8 cellular contexts compared by ENCODE assay signal in the genomic region with DNA sequence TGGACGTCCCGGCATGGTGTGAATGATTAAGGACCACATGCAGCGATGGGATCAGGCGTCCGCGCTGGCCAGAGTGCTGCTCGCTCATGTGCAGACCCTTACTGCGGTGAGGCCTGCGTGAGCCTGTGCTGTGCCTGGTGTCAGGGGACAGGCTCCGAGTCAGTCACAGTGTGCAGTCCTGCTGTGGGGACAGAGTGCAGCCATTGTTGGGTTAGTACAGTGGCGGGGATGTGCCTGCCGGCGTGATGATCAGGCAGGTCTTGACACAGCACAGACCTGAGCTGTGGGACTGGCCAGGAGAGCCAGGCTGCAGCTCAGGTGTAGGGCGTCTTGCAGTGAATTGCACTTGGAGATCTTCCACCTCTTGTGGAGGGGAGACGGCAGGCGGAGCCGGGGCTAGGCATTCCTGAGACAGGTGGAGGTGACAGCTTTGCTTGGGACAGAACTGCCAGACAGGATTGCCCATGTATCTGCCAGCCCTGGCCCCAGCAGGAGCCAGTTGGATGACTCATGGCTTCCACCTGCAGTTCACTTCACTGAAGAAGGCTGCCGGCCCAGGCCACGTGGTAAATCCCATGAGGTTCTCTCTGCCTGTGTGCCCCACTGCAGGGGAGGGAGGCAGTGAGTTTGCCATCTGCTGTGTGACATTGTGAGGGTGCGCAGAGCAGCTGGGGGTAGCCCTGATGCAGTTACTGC. TPM values are rescaled to one million over a fixed set of nuclear protein-coding genes. Genes with fewer than 3 reads are reported as not detected.
DNase-seq lines count a peak whose midpoint lies in the region; ATAC-seq, FAIRE-seq and TF ChIP-seq lines count a peak whose summit lies in the region.

No MANE protein-coding gene starts in this region.

- FAIRE-seq in pancreas (lab: Jason Lieb, UNC) = no peak

- 0 out of 2 replicates have a peak, but pooled peaks cover under 1% of the 10 kb centered on the region for H3K79me2 ChIP-seq in DND-41 (ENCODE audit: insufficient read depth, low read length)

- DNase-seq in DND-41 (peak; percentile 42), NCI-H2171 treated with DMSO at 0.1 percent for 48 hours (lab: John Stamatoyannopoulos, UW) (peak; percentile 99), pancreas (peak; percentile 81 to 94 (median 90)), SKM-1 (lab: John Stamatoyannopoulos, UW; ENCODE audit: unreplicated experiment) (no peak), hepatic stellate cell (ENCODE audit: low spot score) (no peak), mucosa of gallbladder (ENCODE audit: low spot score) (no peak)

- 53 to 54% methylated on average over 20 of the region's 20 CpGs for WGBS in pancreas, 2 donors

- peak; percentile 57 for ATAC-seq in DND-41 (ENCODE audit: insufficient read depth, low read depth)
- peak; percentile 74 to 82 (median 80) for ATAC-seq in pancreas
- no peak for ATAC-seq in GM18502 (IDR thresholded peaks at IDR 0.05; ENCODE audit: poor library complexity, unreplicated experiment)

- intact Hi-C loops in pancreas (cut with DNase I) = loop anchor here in 2 of 3 donors (5.0 to 10.0 kb wide), 2 partner anchors 39 to 192 kb away; no protein-coding TSS in a partner anchor

- TF ChIP-seq CTCF in DND-41 (IDR thresholded peaks at IDR 0.05; ENCODE audit: borderline replicate concordance, extremely low read depth, low read length, poor library complexity, severe bottlenecking) (no peak), pancreas (IDR thresholded peaks at IDR 0.05) (no peak)

- H3K27ac ChIP-seq in DND-41 (ENCODE audit: low read length) (no peak overlapping the region), cingulate gyrus (ENCODE audit: low read depth, low read length) (peak overlapping the region; percentile 7), pancreas (peak overlapping the region in 3 of 4 donors; percentile 47 to 57 (median 54))

- H3K27me3 ChIP-seq in DND-41 (ENCODE audit: insufficient read depth, low read length, poor library complexity) (no peaks in the 10 kb centered on the region), pancreas (no peaks in the 10 kb centered on the region)

- H2AFZ ChIP-seq in DND-41 (ENCODE audit: low read depth, low read length) = no peak overlapping the region

- H4K20me1 ChIP-seq in DND-41 (ENCODE audit: insufficient read depth, low read length) = peaks cover 50% of the 10 kb centered on the region

- no peak overlapping the region for H3K4me2 ChIP-seq in DND-41 (ENCODE audit: insufficient read depth, low read length)

- H3K9me3 ChIP-seq in DND-41 (ENCODE audit: insufficient read depth, low read length, severe bottlenecking) (no peaks in the 10 kb centered on the region), pancreas (no peaks in the 10 kb centered on the region)

- H3K4me1 ChIP-seq in DND-41 (ENCODE audit: insufficient read depth, low read length) (no peaks in the 10 kb centered on the region), pancreas (peaks cover 17 to 36% (median 26%) of the 10 kb centered on the region in 3 donors)

- no peak overlapping the region for H3K9ac ChIP-seq in DND-41 (ENCODE audit: low read depth, low read length)

- H3K36me3 ChIP-seq in DND-41 (ENCODE audit: insufficient read depth, low read length) (peaks cover 96% of the 10 kb centered on the region), pancreas (peaks cover 0 to 35% (median 29%) of the 10 kb centered on the region in 3 donors)

- H3K4me3 ChIP-seq in DND-41 (ENCODE audit: low read depth in 1 of 2, low read length in 2 of 2) = no peak overlapping the region
- H3K4me3 ChIP-seq in pancreas = no peak overlapping the region

RNA-seq across cellular contexts. Expression of gene TRMU, which starts 17.3 kb away (rescaled TPM):
- total RNA-seq in pancreas = 10 to 100 TPM; 15.0 to 27.6 (median 20.8) TPM
- 10 to 100 TPM; 53.9 to 58.0 TPM for polyA plus RNA-seq in pancreas
- 43.5 TPM for total RNA-seq in mucosa of gallbladder

RNA-seq across cellular contexts. Expression of gene GTSE1, which starts 56.2 kb away (rescaled TPM):
- total RNA-seq in pancreas (under 1 TPM in 5 of 6 donors, not detected in 1; 0.12 to 0.75 (median 0.35) TPM), mucosa of gallbladder (1.3 TPM)
- under 1 TPM; 0.16 to 0.23 TPM for polyA plus RNA-seq in pancreas

Comparison
In these comparisons a context has a peak if more than half of its experiments do, and no peak if none do; other contexts are left out.
1. DNase-seq: peak in DND-41 (single experiment), NCI-H2171 treated with DMSO at 0.1 percent for 48 hours (single experiment) and pancreas (6 of 6); none in SKM-1 (single experiment), hepatic stellate cell (single experiment) and mucosa of gallbladder (single experiment).